In the genomic region with DNA sequence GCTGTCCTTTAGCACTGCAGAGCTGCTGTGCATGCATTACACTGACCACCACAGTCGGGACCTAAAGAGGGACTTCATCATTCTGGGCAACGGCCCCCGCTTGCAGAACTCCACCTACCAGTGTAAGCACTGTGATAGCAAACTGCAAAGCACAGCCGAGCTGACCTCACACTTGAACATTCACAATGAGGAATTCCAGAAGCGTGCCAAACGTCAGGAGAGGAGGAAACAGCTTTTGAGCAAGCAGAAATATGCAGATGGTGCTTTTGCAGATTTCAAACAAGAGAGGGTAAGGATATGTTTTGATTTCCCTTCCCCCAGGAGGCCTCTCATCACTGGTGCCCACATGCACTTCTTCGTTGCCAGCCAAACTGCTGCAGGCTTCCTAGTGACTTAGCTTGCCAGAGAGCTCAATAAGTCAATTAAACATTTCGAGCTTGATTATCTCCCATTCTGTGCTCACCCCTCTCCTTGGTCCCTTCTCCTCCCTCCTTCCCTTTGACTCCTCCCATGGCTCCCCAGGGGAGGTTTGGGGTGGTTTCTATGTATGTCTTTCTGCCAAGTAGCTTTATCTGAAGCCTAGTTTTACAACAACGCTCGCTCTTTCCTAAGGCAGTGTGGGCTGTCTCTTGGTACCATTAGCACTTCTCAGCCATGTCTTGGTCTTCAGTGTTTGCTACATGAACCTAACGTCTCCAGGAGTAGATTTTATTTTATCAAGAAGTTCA, we compare ENCODE assay signal across 19 cellular contexts.
DNase-seq lines count a peak whose midpoint lies in the region; ATAC-seq and TF ChIP-seq lines count a peak whose summit lies in the region.
"Had no signal": no experiment of that assay in that cellular context is flagged by ENCODE, and none has a peak within 500 bp of the region (broad histone marks: within the 10 kb centered on the region; RNA-seq: fewer than 3 reads in every experiment).

No MANE protein-coding gene starts in this region.

- H3K27ac ChIP-seq in breast epithelium (no peak overlapping the region), left lung (peak overlapping the region in 1 of 2 donors; percentile 18), aorta (ENCODE audit: low read depth in 1 of 2, low read length in 2 of 2) (no peak overlapping the region)
- H3K27ac ChIP-seq: neutrophil, skin epidermis had no signal

- peak overlapping the region; percentile 17 for H3K27ac Mint-ChIP-seq in MCF 10A (ENCODE audit: low read depth, unreplicated experiment)
- no peak overlapping the region for H3K27ac Mint-ChIP-seq in stimulated activated memory B cell treated with anti-CD40 and anti-IgM and Interleukin-4, amounts not matched to agents 10 μg/mL and 1 μg/mL and 100 μg/mL, for 72 hours
- H3K27ac Mint-ChIP-seq: activated CD4-positive, alpha-beta T cell treated with anti-CD3 and anti-CD28 coated beads, Interleukin-2, amount 10 ng/mL, durations not matched to agents 7 days and 5 days; activated naive CD4-positive, alpha-beta T cell treated with anti-CD3 and anti-CD28 coated beads, Interleukin-2, amount 10 ng/mL, durations not matched to agents 7 days and 5 days; effector memory CD8-positive, alpha-beta T cell had no signal

- H3K4me1 ChIP-seq in breast epithelium, result no peaks in the 10 kb centered on the region
- peaks cover 9 to 10% of the 10 kb centered on the region in 2 donors for H3K4me1 ChIP-seq in left lung
- H3K4me1 ChIP-seq in aorta (ENCODE audit: control insufficient read depth in 1 of 2, insufficient read depth in 2 of 2, low read length in 2 of 2), result no peaks in the 10 kb centered on the region

- no peak overlapping the region for H3K4me3 ChIP-seq in breast epithelium
- H3K4me3 ChIP-seq in fibroblast of mammary gland (ENCODE audit: control insufficient read depth, low read depth, low read length), result no peak overlapping the region
- no peak overlapping the region for H3K4me3 ChIP-seq in left lung
- H3K4me3 ChIP-seq in aorta (ENCODE audit: low read length in 2 of 2), result no peak overlapping the region
- H3K4me3 ChIP-seq: skin epidermis had no signal

- no peaks in the 10 kb centered on the region for H3K4me1 Mint-ChIP-seq in MCF 10A (ENCODE audit: insufficient read depth, unreplicated experiment)
- H3K4me1 Mint-ChIP-seq in stimulated activated memory B cell treated with anti-CD40 and anti-IgM and Interleukin-4, amounts not matched to agents 10 μg/mL and 1 μg/mL and 100 μg/mL, for 72 hours, result no peaks in the 10 kb centered on the region
- H3K4me1 Mint-ChIP-seq: activated CD4-positive, alpha-beta T cell treated with anti-CD3 and anti-CD28 coated beads, Interleukin-2, amount 10 ng/mL, durations not matched to agents 7 days and 5 days; activated naive CD4-positive, alpha-beta T cell treated with anti-CD3 and anti-CD28 coated beads, Interleukin-2, amount 10 ng/mL, durations not matched to agents 7 days and 5 days; IgD-negative memory B cell had no signal

- no peak for TF ChIP-seq POLR2A in breast epithelium (IDR thresholded peaks at IDR 0.05)

- DNase-seq in MCF 10A (ENCODE audit: unreplicated experiment) (no peak), breast epithelium (ENCODE audit: low spot score in 2 of 2) (no peak), fibroblast of mammary gland (ENCODE audit: low read depth) (peak; percentile 60), left lung (peak in 1 of 2 donors; percentile 42), aorta (no peak), pons (ENCODE audit: low spot score) (no peak)
- DNase-seq: activated CD4-positive, alpha-beta T cell treated with anti-CD3 and anti-CD28 coated beads, Interleukin-2, amount 10 ng/mL, durations not matched to agents 7 days and 5 days; activated naive CD4-positive, alpha-beta T cell treated with anti-CD3 and anti-CD28 coated beads, Interleukin-2, amount 10 ng/mL, durations not matched to agents 7 days and 5 days; effector memory CD8-positive, alpha-beta T cell; MV-4-11; NCI-H82; stimulated activated CD4-positive, alpha-beta T cell treated with anti-CD3 and anti-CD28 coated beads, Interleukin-4, amount 100 ng/mL, for 4 hours had no signal

- BruUV-seq in MCF 10A (replicated peaks; lab: Mats Ljungman, UMichigan), result no TSS peak

- TF ChIP-seq CTCF in MCF 10A (IDR thresholded peaks at IDR 0.05; ENCODE audit: unreplicated experiment) (no peak), breast epithelium (IDR thresholded peaks at IDR 0.05) (no peak), fibroblast of mammary gland (conservative IDR thresholded peaks at IDR 0.05; ENCODE audit: control insufficient read depth, insufficient read depth, low read depth, low read length) (no peak), left lung (IDR thresholded peaks at IDR 0.05) (no peak)

- peak; percentile 84 for ATAC-seq in left lung
- ATAC-seq in aorta (ENCODE audit: low FRiP score), result peak; percentile 43
- ATAC-seq in GM19455 (IDR thresholded peaks at IDR 0.05; ENCODE audit: unreplicated experiment), result no peak
- no peak for ATAC-seq in stimulated activated memory B cell treated with anti-CD40 and anti-IgM and Interleukin-4, amounts not matched to agents 10 μg/mL and 1 μg/mL and 100 μg/mL, for 72 hours
- ATAC-seq: effector memory CD8-positive, alpha-beta T cell; Panc1; SK-N-SH treated with all-trans-retinoic acid at 6 μM for 48 hours had no signal

- no peaks in the 10 kb centered on the region for H3K9me3 ChIP-seq in breast epithelium
- H3K9me3 ChIP-seq in left lung, result no peaks in the 10 kb centered on the region
- H3K9me3 ChIP-seq in aorta (ENCODE audit: control insufficient read depth, low read length), result no peaks in the 10 kb centered on the region
- H3K9me3 ChIP-seq: neutrophil had no signal

- peaks cover 91% of the 10 kb centered on the region for H3K36me3 Mint-ChIP-seq in MCF 10A (ENCODE audit: insufficient read depth, unreplicated experiment)
- H3K36me3 Mint-ChIP-seq in stimulated activated memory B cell treated with anti-CD40 and anti-IgM and Interleukin-4, amounts not matched to agents 10 μg/mL and 1 μg/mL and 100 μg/mL, for 72 hours, result no peaks in the 10 kb centered on the region
- H3K36me3 Mint-ChIP-seq: IgD-negative memory B cell had no signal

- peaks cover 1% of the 10 kb centered on the region for H3K36me3 ChIP-seq in breast epithelium
- peaks cover 0 to 24% of the 10 kb centered on the region in 2 donors for H3K36me3 ChIP-seq in left lung
- peaks cover 0 to 4% of the 10 kb centered on the region in 2 donors for H3K36me3 ChIP-seq in aorta (ENCODE audit: control insufficient read depth in 1 of 2, insufficient read depth in 2 of 2, low read length in 1 of 2)
- H3K36me3 ChIP-seq: neutrophil had no signal

- no peaks in the 10 kb centered on the region for H3K9me3 Mint-ChIP-seq in MCF 10A (ENCODE audit: unreplicated experiment)
- H3K9me3 Mint-ChIP-seq in stimulated activated memory B cell treated with anti-CD40 and anti-IgM and Interleukin-4, amounts not matched to agents 10 μg/mL and 1 μg/mL and 100 μg/mL, for 72 hours, result peaks cover 3% of the 10 kb centered on the region

- intact Hi-C loops in MCF 10A (cut with micrococcal nuclease) (no loop called here), breast epithelium (cut with DNase I; ENCODE audit: low total_unique reads) (no loop called here), left lung (cut with DNase I) (no loop called here), aorta (cut with DNase I) (no loop called here)

- WGBS in aorta, 2 donors, result 20 to 30% methylated on average over 11 of the region's 11 CpGs

- no peaks in the 10 kb centered on the region for H3K27me3 ChIP-seq in breast epithelium
- no peaks in the 10 kb centered on the region for H3K27me3 ChIP-seq in left lung
- no peaks in the 10 kb centered on the region for H3K27me3 ChIP-seq in aorta (ENCODE audit: control insufficient read depth in 1 of 2, insufficient read depth in 2 of 2, low read length in 1 of 2)
- H3K27me3 ChIP-seq: neutrophil had no signal

- CTCF ChIA-PET in MCF 10A (lab: Yijun Ruan, JAX), result interaction anchor here (0.5 to 0.9 kb wide), 3 partner anchors 9 to 1088 kb away, joined by 3 to 5 read pairs (median 4); no protein-coding TSS in a partner anchor

- no peaks in the 10 kb centered on the region for H3K27me3 Mint-ChIP-seq in MCF 10A (ENCODE audit: insufficient read depth, unreplicated experiment)
- no peaks in the 10 kb centered on the region for H3K27me3 Mint-ChIP-seq in stimulated activated memory B cell treated with anti-CD40 and anti-IgM and Interleukin-4, amounts not matched to agents 10 μg/mL and 1 μg/mL and 100 μg/mL, for 72 hours
- H3K27me3 Mint-ChIP-seq: activated CD4-positive, alpha-beta T cell treated with anti-CD3 and anti-CD28 coated beads, Interleukin-2, amount 10 ng/mL, durations not matched to agents 7 days and 5 days; activated naive CD4-positive, alpha-beta T cell treated with anti-CD3 and anti-CD28 coated beads, Interleukin-2, amount 10 ng/mL, durations not matched to agents 7 days and 5 days; effector memory CD8-positive, alpha-beta T cell; IgD-negative memory B cell had no signal

- POLR2A ChIA-PET in MCF 10A (lab: Yijun Ruan, JAX), result interaction anchor here (0.5 to 0.7 kb wide), 2 partner anchors 41 to 65 kb away, joined by 3 to 4 read pairs; no protein-coding TSS in a partner anchor

- no peak overlapping the region for H3K4me3 Mint-ChIP-seq in MCF 10A (ENCODE audit: unreplicated experiment)
- H3K4me3 Mint-ChIP-seq in stimulated activated memory B cell treated with anti-CD40 and anti-IgM and Interleukin-4, amounts not matched to agents 10 μg/mL and 1 μg/mL and 100 μg/mL, for 72 hours, result no peak overlapping the region
- H3K4me3 Mint-ChIP-seq: activated CD4-positive, alpha-beta T cell treated with anti-CD3 and anti-CD28 coated beads, Interleukin-2, amount 10 ng/mL, durations not matched to agents 7 days and 5 days; activated naive CD4-positive, alpha-beta T cell treated with anti-CD3 and anti-CD28 coated beads, Interleukin-2, amount 10 ng/mL, durations not matched to agents 7 days and 5 days; effector memory CD8-positive, alpha-beta T cell; IgD-negative memory B cell had no signal

Comparison
In these comparisons a context has a peak if more than half of its experiments do, and no peak if none do; other contexts are left out.
1. ATAC-seq: peak in left lung (single experiment) and aorta (single experiment); none in GM19455 (single experiment) and stimulated activated memory B cell treated with anti-CD40 and anti-IgM and Interleukin-4, amounts not matched to agents 10 μg/mL and 1 μg/mL and 100 μg/mL, for 72 hours (single experiment).